31 cellular contexts compared by ENCODE assay signal in genomic region chr20:48301189-48301588, GRCh38.
"Had no signal": no experiment of that assay in that cellular context is flagged by ENCODE, and none has a peak within 500 bp of the region (broad histone marks: within the 10 kb centered on the region; RNA-seq: fewer than 3 reads in every experiment).

No MANE protein-coding gene starts in this region.

- H3K4me1 Mint-ChIP-seq: activated CD4-positive, alpha-beta T cell treated with anti-CD3 and anti-CD28 coated beads for 36 hours; activated CD4-positive, alpha-beta T cell treated with anti-CD3 and anti-CD28 coated beads, Interleukin-2, amount 10 ng/mL, durations not matched to agents 24 days and 14 days; activated CD8-positive, alpha-beta memory T cell treated with anti-CD3 and anti-CD28 coated beads, Interleukin-2, amount 10 ng/mL, durations not matched to agents 7 days and 5 days; activated naive CD4-positive, alpha-beta T cell treated with anti-CD3 and anti-CD28 coated beads, Interleukin-2, amount 10 ng/mL, durations not matched to agents 7 days and 5 days; activated naive CD8-positive, alpha-beta T cell treated with anti-CD3 and anti-CD28 coated beads, Interleukin-2, amount 10 ng/mL, durations not matched to agents 7 days and 5 days had no signal

- ATAC-seq: activated CD4-positive, alpha-beta T cell treated with anti-CD3 and anti-CD28 coated beads for 36 hours; activated CD8-positive, alpha-beta memory T cell treated with anti-CD3 and anti-CD28 coated beads, Interleukin-2, amount 10 ng/mL, durations not matched to agents 7 days and 5 days; activated CD8-positive, alpha-beta T cell treated with anti-CD3 and anti-CD28 coated beads, Interleukin-2, amount 10 ng/mL, durations not matched to agents 7 days and 5 days; activated naive CD4-positive, alpha-beta T cell treated with anti-CD3 and anti-CD28 coated beads, Interleukin-2, amount 50 U/mL, for 72 hours; gastroesophageal sphincter had no signal

- DNase-seq: activated CD4-positive, alpha-beta memory T cell treated with anti-CD3 and anti-CD28 coated beads for 36 hours; activated CD4-positive, alpha-beta T cell treated with anti-CD3 and anti-CD28 coated beads for 36 hours; activated CD4-positive, alpha-beta T cell treated with anti-CD3 and anti-CD28 coated beads, Interleukin-2, amount 10 ng/mL, durations not matched to agents 24 days and 14 days; activated CD4-positive, CD25-positive, alpha-beta regulatory T cell; activated CD4-positive, CD25-positive, alpha-beta regulatory T cell treated with anti-CD3 and anti-CD28 coated beads, Interleukin-2, amount 50 U/mL, for 72 hours; activated CD8-positive, alpha-beta memory T cell treated with anti-CD3 and anti-CD28 coated beads, Interleukin-2, amount 10 ng/mL, durations not matched to agents 7 days and 5 days; activated CD8-positive, alpha-beta memory T cell treated with anti-CD3 and anti-CD28 coated beads, Interleukin-2, amount 50 U/mL, for 4 hours; activated CD8-positive, alpha-beta T cell treated with anti-CD3 and anti-CD28 coated beads, Interleukin-2, amount 10 ng/mL, durations not matched to agents 7 days and 5 days; activated effector memory CD4-positive, alpha-beta T cell treated with anti-CD3 and anti-CD28 coated beads, Interleukin-2, amount 50 U/mL, for 16 hours; activated naive CD4-positive, alpha-beta T cell treated with anti-CD3 and anti-CD28 coated beads, Interleukin-2, amount 10 ng/mL, durations not matched to agents 7 days and 5 days; activated naive CD8-positive, alpha-beta T cell treated with anti-CD3 and anti-CD28 coated beads, Interleukin-2, amount 10 ng/mL, durations not matched to agents 7 days and 5 days; activated T-cell treated with anti-CD3 and anti-CD28 coated beads, Interleukin-2, amount 50 U/mL, for 1 hour; activated T-cell treated with anti-CD3 and anti-CD28 coated beads, Interleukin-2, amount 50 U/mL, for 48 hours; central memory CD4-positive, alpha-beta T cell; cerebellar nuclear complex; colonic mucosa; effector CD8-positive, alpha-beta T cell; esophagus squamous epithelium; foreskin melanocyte; T-helper 2 cell had no signal

- H3K4me1 ChIP-seq: breast epithelium, colonic mucosa had no signal

- H3K4me3 Mint-ChIP-seq: activated CD4-positive, alpha-beta memory T cell treated with anti-CD3 and anti-CD28 coated beads for 36 hours; activated CD4-positive, alpha-beta T cell treated with anti-CD3 and anti-CD28 coated beads for 36 hours; activated CD4-positive, alpha-beta T cell treated with anti-CD3 and anti-CD28 coated beads, Interleukin-2, amount 10 ng/mL, durations not matched to agents 24 days and 14 days; activated CD8-positive, alpha-beta memory T cell treated with anti-CD3 and anti-CD28 coated beads, Interleukin-2, amount 10 ng/mL, durations not matched to agents 7 days and 5 days; activated CD8-positive, alpha-beta T cell treated with anti-CD3 and anti-CD28 coated beads, Interleukin-2, amount 10 ng/mL, durations not matched to agents 7 days and 5 days; activated naive CD4-positive, alpha-beta T cell treated with anti-CD3 and anti-CD28 coated beads, Interleukin-2, amount 10 ng/mL, durations not matched to agents 7 days and 5 days; activated naive CD8-positive, alpha-beta T cell treated with anti-CD3 and anti-CD28 coated beads, Interleukin-2, amount 10 ng/mL, durations not matched to agents 7 days and 5 days; activated T-helper 1 cell treated with anti-CD3 and anti-CD28 coated beads, Interleukin-12 subunit alpha, Interleukin-12 subunit beta, Interleukin-2, Interleukin-4 antibody, amounts not matched to agents 30 ng/mL and 10 ng/mL and 1 ng/mL, durations not matched to agents 14 hours and 24 hours and 36 hours had no signal

- FAIRE-seq: endometrium, endothelial cell of umbilical vein had no signal

- H3K9me3 Mint-ChIP-seq: activated CD4-positive, alpha-beta memory T cell treated with anti-CD3 and anti-CD28 coated beads for 36 hours; activated CD4-positive, alpha-beta T cell treated with anti-CD3 and anti-CD28 coated beads, Interleukin-2, amount 10 ng/mL, durations not matched to agents 24 days and 14 days; activated naive CD4-positive, alpha-beta T cell treated with anti-CD3 and anti-CD28 coated beads, Interleukin-2, amount 10 ng/mL, durations not matched to agents 7 days and 5 days; activated naive CD4-positive, alpha-beta T cell treated with anti-CD3 and anti-CD28 coated beads, Interleukin-2, amount 50 U/mL, for 72 hours; activated T-helper 1 cell treated with anti-CD3 and anti-CD28 coated beads, Interleukin-12 subunit alpha, Interleukin-12 subunit beta, Interleukin-2, Interleukin-4 antibody, amounts not matched to agents 30 ng/mL and 10 ng/mL and 1 ng/mL, durations not matched to agents 14 hours and 24 hours and 36 hours; activated T-helper 2 cell treated with anti-CD3 and anti-CD28 coated beads, Interferon-gamma antibody, Interleukin-2, Interleukin-4, amounts not matched to agents 10 μg/mL and 5 μg/mL and 100 μg/mL, durations not matched to agents 14 hours and 24 hours and 36 hours had no signal

- H3K4me3 ChIP-seq: ascending aorta, breast epithelium, cardiac muscle cell, colonic mucosa, esophagus squamous epithelium, gastroesophageal sphincter had no signal

- H3K27me3 ChIP-seq: ascending aorta, breast epithelium, cardiac muscle cell, colonic mucosa, gastroesophageal sphincter had no signal

- H3K27ac ChIP-seq: ascending aorta, breast epithelium, cardiac muscle cell, colonic mucosa, epithelial cell of prostate, esophagus squamous epithelium had no signal

- H3K27ac Mint-ChIP-seq: activated CD4-positive, alpha-beta memory T cell treated with anti-CD3 and anti-CD28 coated beads for 36 hours; activated CD4-positive, alpha-beta T cell treated with anti-CD3 and anti-CD28 coated beads for 36 hours; activated CD4-positive, alpha-beta T cell treated with anti-CD3 and anti-CD28 coated beads, Interleukin-2, amount 10 ng/mL, durations not matched to agents 24 days and 14 days; activated CD8-positive, alpha-beta memory T cell treated with anti-CD3 and anti-CD28 coated beads, Interleukin-2, amount 10 ng/mL, durations not matched to agents 7 days and 5 days; activated CD8-positive, alpha-beta T cell treated with anti-CD3 and anti-CD28 coated beads, Interleukin-2, amount 10 ng/mL, durations not matched to agents 7 days and 5 days; activated naive CD4-positive, alpha-beta T cell treated with anti-CD3 and anti-CD28 coated beads, Interleukin-2, amount 10 ng/mL, durations not matched to agents 7 days and 5 days; activated naive CD4-positive, alpha-beta T cell treated with anti-CD3 and anti-CD28 coated beads, Interleukin-2, amount 50 U/mL, for 72 hours; activated naive CD8-positive, alpha-beta T cell treated with anti-CD3 and anti-CD28 coated beads, Interleukin-2, amount 10 ng/mL, durations not matched to agents 7 days and 5 days; activated T-helper 1 cell treated with anti-CD3 and anti-CD28 coated beads, Interleukin-12 subunit alpha, Interleukin-12 subunit beta, Interleukin-2, Interleukin-4 antibody, amounts not matched to agents 30 ng/mL and 10 ng/mL and 1 ng/mL, durations not matched to agents 14 hours and 24 hours and 36 hours; activated T-helper 2 cell treated with anti-CD3 and anti-CD28 coated beads, Interferon-gamma antibody, Interleukin-2, Interleukin-4, amounts not matched to agents 10 μg/mL and 5 μg/mL and 100 μg/mL, durations not matched to agents 14 hours and 24 hours and 36 hours had no signal

- H3K36me3 ChIP-seq: ascending aorta, breast epithelium, cardiac muscle cell, colonic mucosa, esophagus squamous epithelium, gastroesophageal sphincter had no signal

- H3K9me3 ChIP-seq: ascending aorta, breast epithelium, colonic mucosa had no signal

- H3K36me3 Mint-ChIP-seq: activated CD4-positive, alpha-beta memory T cell treated with anti-CD3 and anti-CD28 coated beads for 36 hours; activated CD8-positive, alpha-beta memory T cell treated with anti-CD3 and anti-CD28 coated beads, Interleukin-2, amount 10 ng/mL, durations not matched to agents 7 days and 5 days; activated naive CD4-positive, alpha-beta T cell treated with anti-CD3 and anti-CD28 coated beads, Interleukin-2, amount 10 ng/mL, durations not matched to agents 7 days and 5 days; activated naive CD4-positive, alpha-beta T cell treated with anti-CD3 and anti-CD28 coated beads, Interleukin-2, amount 50 U/mL, for 72 hours; activated naive CD8-positive, alpha-beta T cell treated with anti-CD3 and anti-CD28 coated beads, Interleukin-2, amount 10 ng/mL, durations not matched to agents 7 days and 5 days; brain had no signal
